ENCODE assay signal across 8 cellular contexts in the genomic region with DNA sequence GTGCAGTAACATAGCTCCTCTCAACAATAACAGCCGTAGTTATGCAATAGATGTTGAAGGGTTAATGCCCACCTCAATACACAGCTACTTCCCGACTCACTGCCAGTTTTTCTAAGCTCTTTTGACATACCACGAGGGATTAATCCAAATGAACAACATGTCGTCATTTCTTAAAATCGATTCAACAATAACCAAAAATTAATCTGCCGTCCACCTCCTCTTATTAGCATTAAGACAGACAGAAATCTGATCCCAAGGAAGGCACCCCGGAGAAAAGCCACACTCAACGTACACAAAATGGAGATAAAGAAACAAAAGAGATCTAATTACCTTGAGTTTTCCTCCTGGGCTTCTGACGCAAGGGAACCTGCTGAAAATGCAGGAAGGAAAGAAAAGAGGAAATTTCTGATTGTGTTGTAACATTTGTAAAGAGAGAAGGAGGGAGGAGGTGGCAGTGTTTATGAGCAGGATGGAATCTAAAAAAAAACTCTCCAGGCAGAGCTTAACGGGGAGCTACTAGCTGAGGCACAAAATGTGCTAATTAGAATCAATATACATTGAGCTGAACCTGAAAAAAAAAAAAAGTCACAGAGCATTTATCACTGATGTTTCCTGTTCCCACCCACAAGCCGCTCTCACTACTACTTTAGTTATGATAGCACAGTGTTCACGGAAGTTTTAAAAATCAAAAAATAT.
DNase-seq lines count a peak whose midpoint lies in the region; ATAC-seq, FAIRE-seq and TF ChIP-seq lines count a peak whose summit lies in the region.

No MANE protein-coding gene starts in this region.

- H3K9me2 ChIP-seq in Loucy (replicated peaks; ENCODE audit: low read depth, low read length) = no peaks in the 10 kb centered on the region

- no peaks in the 10 kb centered on the region for H3K9me3 Mint-ChIP-seq in neural crest cell

- H3K79me2 ChIP-seq in Loucy (ENCODE audit: insufficient read depth, low read length) = peaks cover 18% of the 10 kb centered on the region

- H3K36me3 ChIP-seq in Loucy (ENCODE audit: insufficient read depth, low read length) = no peaks in the 10 kb centered on the region

- no peaks in the 10 kb centered on the region for H3K27me3 ChIP-seq in Loucy (ENCODE audit: insufficient read depth, low read length, poor library complexity, severe bottlenecking)

- no peaks in the 10 kb centered on the region for H3K9me3 ChIP-seq in Loucy (ENCODE audit: insufficient read depth, low read depth, low read length)

- peak overlapping the region; percentile 75 for H3K4me3 ChIP-seq in Loucy (ENCODE audit: low read length, poor library complexity, severe bottlenecking)
- peak overlapping the region; percentile 7 for H3K4me3 ChIP-seq in astrocyte of the cerebellum (ENCODE audit: low read depth, low read length)

- peaks cover 8% of the 10 kb centered on the region for H3K4me1 Mint-ChIP-seq in neural crest cell

- H3K36me3 Mint-ChIP-seq in neural crest cell (ENCODE audit: low read depth) = no peaks in the 10 kb centered on the region

- peak overlapping the region; percentile 71 for H3K9ac ChIP-seq in Loucy (ENCODE audit: low read depth, low read length, poor library complexity, severe bottlenecking)

- no peak for DNase-seq in astrocyte of the cerebellum (ENCODE audit: low read depth)
- DNase-seq in neural crest cell (ENCODE audit: low read depth, low spot score) = no peak
- DNase-seq in GM19238 (ENCODE audit: insufficient read length, low spot score) = no peak
- no peak for DNase-seq in urothelium cell line (ENCODE audit: low spot score)
- no peak for DNase-seq in GM03348 (ENCODE audit: low spot score)

- FAIRE-seq in urothelium cell line (lab: Jason Lieb, UNC) = no peak

- no peaks in the 10 kb centered on the region for H3K27me3 Mint-ChIP-seq in neural crest cell (ENCODE audit: low read depth)

- no peak overlapping the region for H3K27ac Mint-ChIP-seq in neural crest cell (ENCODE audit: unreplicated experiment)

- H3K4me2 ChIP-seq in Loucy (ENCODE audit: low read depth, low read length, poor library complexity, severe bottlenecking) = peak overlapping the region; percentile 90

- H3K4me3 Mint-ChIP-seq in neural crest cell = peak overlapping the region; percentile 4

- in situ Hi-C loops in astrocyte of the cerebellum (cut with HindIII; ENCODE audit: low sequenced_read_pairs) = no loop called here

- no peaks in the 10 kb centered on the region; the same call in 1 of the 2 replicates for H3F3A ChIP-seq in Loucy (ENCODE audit: low read depth)

- H4K20me1 ChIP-seq in Loucy (ENCODE audit: insufficient read depth, low read length, poor library complexity, severe bottlenecking) = no peaks in the 10 kb centered on the region

- H3K4me1 ChIP-seq in Loucy (ENCODE audit: insufficient read depth, low read length, poor library complexity, severe bottlenecking) = peaks cover 84% of the 10 kb centered on the region

- TF ChIP-seq CTCF in Loucy (conservative IDR thresholded peaks at IDR 0.05; ENCODE audit: low read length) (no peak), astrocyte of the cerebellum (IDR thresholded peaks at IDR 0.05; ENCODE audit: low read depth, low read length, missing control alignments) (no peak), neural crest cell (conservative IDR thresholded peaks at IDR 0.05) (no peak)

- peak overlapping the region; percentile 80 for H2AFZ ChIP-seq in Loucy (ENCODE audit: low read length)

- ATAC-seq in GM18511 (IDR thresholded peaks at IDR 0.05; ENCODE audit: unreplicated experiment) = peak; percentile 43
- ATAC-seq in GM21737 (IDR thresholded peaks at IDR 0.05; ENCODE audit: unreplicated experiment) = peak; percentile 37
